ENCODE assay signal across 16 cellular contexts in genomic region chr17:1008008-1008761, GRCh38. TPM values are rescaled to one million over a fixed set of nuclear protein-coding genes. Genes with fewer than 3 reads are reported as not detected.
DNase-seq lines count a peak whose midpoint lies in the region; ATAC-seq and TF ChIP-seq lines count a peak whose summit lies in the region.
"Had no signal": no experiment of that assay in that cellular context is flagged by ENCODE, and none has a peak within 500 bp of the region (broad histone marks: within the 10 kb centered on the region; RNA-seq: fewer than 3 reads in every experiment).

No MANE protein-coding gene starts in this region.

- no peak for TF ChIP-seq POLR2A in heart left ventricle (IDR thresholded peaks at IDR 0.05)
- no peak for TF ChIP-seq POLR2A in prostate gland (IDR thresholded peaks at IDR 0.05)

- intact Hi-C loops in heart left ventricle (cut with DNase I) = loop anchor here in 4 of 10 donors (5.0 kb wide), 3 partner anchors 34 to 49 kb away; no protein-coding TSS in a partner anchor
- intact Hi-C loops in prostate gland (cut with DNase I) = loop anchor here (5.0 kb wide), 1 partner anchor 49 kb away; no protein-coding TSS in a partner anchor
- intact Hi-C loops in upper lobe of right lung (cut with DNase I) = no loop called here

- DNase-seq in caudate nucleus (lab: John Stamatoyannopoulos, UW) (peak in 5 of 61 donors; percentile 13 to 38 (median 21)), heart left ventricle (peak in 4 of 5 donors; percentile 57 to 80 (median 67)), prostate gland (ENCODE audit: low spot score) (no peak), upper lobe of right lung (no peak), DMS79 (lab: John Stamatoyannopoulos, UW) (no peak)
- DNase-seq: activated CD4-positive, alpha-beta T cell treated with anti-CD3 and anti-CD28 coated beads, Interleukin-2, amount 10 ng/mL, durations not matched to agents 24 days and 14 days; activated naive CD8-positive, alpha-beta T cell treated with anti-CD3 and anti-CD28 coated beads, Interleukin-2, amount 50 U/mL, for 24 hours; activated T-cell treated with anti-CD3 and anti-CD28 coated beads, Interleukin-2, amount 50 U/mL, for 1 hour; CD4-positive, CD25-positive, alpha-beta regulatory T cell; MM.1S; SHP77; stimulated activated naive CD8-positive, alpha-beta T cell treated with anti-CD3 and anti-CD28 coated beads, Interleukin-15, amount 100 ng/mL, for 72 hours; T-helper 9 cell had no signal

- WGBS in heart left ventricle, 4 donors = 68 to 79% (median 69%) methylated on average over 21 of the region's 21 CpGs
- 77% methylated on average over 20 of the region's 21 CpGs for WGBS in prostate gland

- ATAC-seq in heart left ventricle (peak; percentile 40 to 51 (median 46)), upper lobe of right lung (no peak), GM18520 (IDR thresholded peaks at IDR 0.05; ENCODE audit: unreplicated experiment) (no peak), GM18858 (IDR thresholded peaks at IDR 0.05; ENCODE audit: unreplicated experiment) (no peak)
- ATAC-seq: activated naive CD8-positive, alpha-beta T cell treated with anti-CD3 and anti-CD28 coated beads, Interleukin-2, amount 50 U/mL, for 24 hours; natural killer cell treated with Interleukin-12 subunit alpha and Interleukin-12 subunit beta and Interleukin-15 and Interleukin-18, amount 100 ng/mL, for 72 hours; stimulated activated naive CD8-positive, alpha-beta T cell treated with anti-CD3 and anti-CD28 coated beads, Interleukin-15, amount 100 ng/mL, for 72 hours had no signal

- peaks cover 0 to 93% (median 80%) of the 10 kb centered on the region in 9 donors for H3K36me3 ChIP-seq in heart left ventricle
- peaks cover 3 to 14% of the 10 kb centered on the region in 2 donors for H3K36me3 ChIP-seq in prostate gland
- peaks cover 93% of the 10 kb centered on the region for H3K36me3 ChIP-seq in upper lobe of right lung

- H3K9me3 ChIP-seq in heart left ventricle (no peaks in the 10 kb centered on the region), prostate gland (no peaks in the 10 kb centered on the region), upper lobe of right lung (no peaks in the 10 kb centered on the region)

- H3K27me3 ChIP-seq in heart left ventricle = no peaks in the 10 kb centered on the region
- H3K27me3 ChIP-seq in prostate gland (replicated peaks; ENCODE audit: insufficient read depth) = no peaks in the 10 kb centered on the region
- no peaks in the 10 kb centered on the region for H3K27me3 ChIP-seq in upper lobe of right lung

- H3K27ac ChIP-seq in caudate nucleus (ENCODE audit: low read depth, low read length) = peak overlapping the region; percentile 62
- peak overlapping the region; percentile 48 to 95 (median 70) for H3K27ac ChIP-seq in heart left ventricle
- peak overlapping the region; percentile 52 to 53 for H3K27ac ChIP-seq in prostate gland
- peak overlapping the region; percentile 75 for H3K27ac ChIP-seq in upper lobe of right lung

- no peak for TF ChIP-seq CTCF in heart left ventricle (IDR thresholded peaks at IDR 0.05)
- TF ChIP-seq CTCF in prostate gland (IDR thresholded peaks at IDR 0.05) = no peak
- no peak for TF ChIP-seq CTCF in upper lobe of right lung (IDR thresholded peaks at IDR 0.05)

- H3K4me3 ChIP-seq in heart left ventricle (no peak overlapping the region), prostate gland (no peak overlapping the region), upper lobe of right lung (no peak overlapping the region)

- H3K4me1 ChIP-seq in heart left ventricle = peaks cover 14 to 89% (median 57%) of the 10 kb centered on the region in 12 donors
- H3K4me1 ChIP-seq in prostate gland (replicated peaks) = peaks cover 19% of the 10 kb centered on the region
- peaks cover 37% of the 10 kb centered on the region for H3K4me1 ChIP-seq in upper lobe of right lung

RNA-seq across cellular contexts. Expression of gene TIMM22, which starts 11.3 kb away (rescaled TPM):
- 10 to 100 TPM; 12.5 to 20.4 (median 16.5) TPM for total RNA-seq in heart left ventricle
- polyA plus RNA-seq in heart left ventricle = 10 to 100 TPM; 16.0 to 19.8 TPM
- total RNA-seq in prostate gland = 10 to 100 TPM; 15.1 to 20.3 TPM
- 10.7 TPM for total RNA-seq in upper lobe of right lung

RNA-seq across cellular contexts. Expression of gene NXN, which starts 28.6 kb away (rescaled TPM):
- total RNA-seq in heart left ventricle (10 to 100 TPM in 8 of 9 donors, 1 to 10 TPM in 1; 8.9 to 20.3 (median 15.8) TPM), prostate gland (10 to 100 TPM; 56.2 to 56.7 TPM), upper lobe of right lung (57.3 TPM)
- polyA plus RNA-seq in heart left ventricle = 10 to 100 TPM in 1 of 2 donors, 1 to 10 TPM in 1; 8.6 to 14.1 TPM

Comparison
In these comparisons a context has a peak if more than half of its experiments do, and no peak if none do; other contexts are left out.
1. DNase-seq: peak in heart left ventricle (4 of 5); none in prostate gland (single experiment), upper lobe of right lung (single experiment) and DMS79 (single experiment).
2. ATAC-seq: peak in heart left ventricle (4 of 4); none in upper lobe of right lung (single experiment), GM18520 (single experiment) and GM18858 (single experiment).
3. Peak in every context shown above with its lines, with median percentiles within 50 percentile points of each other: H3K27ac ChIP-seq.